Comparison of ENCODE assay signal across 9 cellular contexts in the genomic region with DNA sequence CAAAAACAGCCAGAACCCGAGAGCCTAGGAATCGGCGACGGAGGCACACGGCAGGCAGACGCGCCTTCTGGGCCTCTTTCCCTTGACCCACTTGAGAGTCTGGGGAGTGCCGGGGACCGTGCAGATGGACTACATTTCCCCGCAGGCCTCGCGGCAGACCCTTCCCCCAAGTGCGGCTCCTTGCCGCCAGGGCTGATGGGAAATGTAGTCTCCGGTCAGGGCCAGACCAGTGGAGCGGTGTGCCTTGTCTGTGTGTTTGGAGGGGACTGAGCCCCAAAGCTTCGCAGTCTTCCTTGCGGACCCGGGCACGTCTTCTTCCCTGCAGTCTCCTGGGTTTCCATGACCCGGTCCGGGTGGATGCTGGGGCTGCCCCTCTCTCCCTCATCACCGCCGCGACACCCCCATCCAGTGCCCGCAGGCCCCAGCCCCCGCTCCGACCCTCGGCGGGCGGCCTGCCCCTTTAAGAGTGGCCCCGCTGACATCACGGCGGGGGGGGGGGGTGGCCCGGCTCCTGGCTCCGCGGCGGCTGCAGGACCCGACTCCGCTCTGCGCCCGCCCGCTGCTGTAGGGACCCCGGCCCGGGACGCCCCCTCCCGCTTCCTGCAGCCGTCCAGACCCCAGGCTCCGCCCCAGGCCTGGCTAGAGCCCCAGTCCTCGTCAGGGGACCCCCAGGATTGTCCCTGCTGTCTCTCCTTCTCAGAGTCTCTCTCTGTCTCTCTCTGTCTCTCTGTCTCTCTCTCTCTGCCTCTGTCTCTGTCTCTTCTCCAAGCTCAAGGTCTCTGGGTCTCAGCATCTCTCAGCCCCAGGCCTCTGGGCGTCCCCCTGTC. TPM values are rescaled to one million over a fixed set of nuclear protein-coding genes. Genes with fewer than 3 reads are reported as not detected.
DNase-seq lines count a peak whose midpoint lies in the region; ATAC-seq, FAIRE-seq and TF ChIP-seq lines count a peak whose summit lies in the region.
"Had no signal": no experiment of that assay in that cellular context is flagged by ENCODE, and none has a peak within 500 bp of the region (broad histone marks: within the 10 kb centered on the region; RNA-seq: fewer than 3 reads in every experiment).

No MANE protein-coding gene starts in this region.

- peak overlapping the region; percentile 92 for H3K4me2 ChIP-seq in A549

- TF ChIP-seq POLR2A in A549 (IDR thresholded peaks at IDR 0.05; ENCODE audit: low read length) (no peak), sigmoid colon (IDR thresholded peaks at IDR 0.05) (no peak)

- H3K4me3 ChIP-seq in A549 = peak overlapping the region; percentile 70
- H3K4me3 ChIP-seq in HAP-1 = peak overlapping the region; percentile 25
- H3K4me3 ChIP-seq in lower lobe of right lung = no peak overlapping the region
- H3K4me3 ChIP-seq in sigmoid colon = peak overlapping the region in 2 of 4 donors; percentile 19 to 21
- H3K4me3 ChIP-seq: thyroid gland had no signal

- TF ChIP-seq EP300 in A549 (IDR thresholded peaks at IDR 0.05) (no peak), sigmoid colon (IDR thresholded peaks at IDR 0.05) (no peak)

- no peak for TF ChIP-seq RAD21 in A549 (conservative IDR thresholded peaks at IDR 0.05 in 1 of 2, IDR thresholded peaks at IDR 0.05 in 1 of 2)

- H3K36me3 ChIP-seq in HAP-1 (replicated peaks) (no peaks in the 10 kb centered on the region), lower lobe of right lung (no peaks in the 10 kb centered on the region), sigmoid colon (no peaks in the 10 kb centered on the region)
- H3K36me3 ChIP-seq: thyroid gland had no signal

- CTCF ChIA-PET in A549 (lab: Yijun Ruan, JAX) = interaction anchor here (0.6 to 3.2 kb wide), 24 partner anchors 9 to 341 kb away, joined by 3 to 63 read pairs (median 5); partner anchors contain the start of genes OSCAR and PRKCG

- H3K9me3 ChIP-seq in A549 (no peaks in the 10 kb centered on the region), HAP-1 (no peaks in the 10 kb centered on the region), lower lobe of right lung (no peaks in the 10 kb centered on the region), sigmoid colon (no peaks in the 10 kb centered on the region)
- H3K9me3 ChIP-seq: thyroid gland had no signal

- peak; percentile 80 for FAIRE-seq in A549 (lab: Jason Lieb, UNC)

- peaks cover 43% of the 10 kb centered on the region for H3K4me1 Mint-ChIP-seq in central memory CD8-positive, alpha-beta T cell

- H3K27ac Mint-ChIP-seq in central memory CD8-positive, alpha-beta T cell (ENCODE audit: low read depth) = peak overlapping the region; percentile 7

- peaks cover 42% of the 10 kb centered on the region for H3K4me1 ChIP-seq in A549
- H3K4me1 ChIP-seq in HAP-1 = no peaks in the 10 kb centered on the region
- peaks cover 22% of the 10 kb centered on the region for H3K4me1 ChIP-seq in lower lobe of right lung
- H3K4me1 ChIP-seq in sigmoid colon = peaks cover 0 to 35% (median 19%) of the 10 kb centered on the region in 4 donors
- H3K4me1 ChIP-seq: thyroid gland had no signal

- peak overlapping the region; percentile 22 for H3K4me3 Mint-ChIP-seq in central memory CD8-positive, alpha-beta T cell

- H3K36me3 Mint-ChIP-seq in central memory CD8-positive, alpha-beta T cell (ENCODE audit: insufficient read depth) = peaks cover 3% of the 10 kb centered on the region

- H3K27me3 ChIP-seq in HAP-1 (ENCODE audit: low read depth) (peaks cover 14% of the 10 kb centered on the region), lower lobe of right lung (ENCODE audit: low read depth) (peaks cover 76% of the 10 kb centered on the region), sigmoid colon (peaks cover 51 to 87% (median 67%) of the 10 kb centered on the region in 3 donors)

- in situ Hi-C loops in HAP-1 (cut with MboI; ENCODE audit: low sequenced_read_pairs) = no loop called here

- POLR2A ChIA-PET in A549 (lab: Yijun Ruan, JAX) = interaction anchor here (2.0 kb wide), 1 partner anchor 72 kb away, joined by 8 read pairs; no protein-coding TSS in a partner anchor

- H3K9me3 Mint-ChIP-seq in central memory CD8-positive, alpha-beta T cell = no peaks in the 10 kb centered on the region

- TF ChIP-seq CTCF in A549 (IDR thresholded peaks at IDR 0.05) (no peak), lower lobe of right lung (IDR thresholded peaks at IDR 0.05) (no peak), sigmoid colon (IDR thresholded peaks at IDR 0.05) (no peak)

- H3K27ac ChIP-seq in A549 (peak overlapping the region; percentile 59 to 82), lower lobe of right lung (no peak overlapping the region), sigmoid colon (no peak overlapping the region)
- H3K27ac ChIP-seq: thyroid gland had no signal

- 8% methylated on average over 37 of the region's 51 CpGs for WGBS in A549 (ENCODE audit: missing lambda C conversion rate)
- 4 to 9% methylated on average over 51 of the region's 51 CpGs for WGBS in sigmoid colon, 2 donors

- H3K27me3 Mint-ChIP-seq in central memory CD8-positive, alpha-beta T cell = peaks cover 88% of the 10 kb centered on the region

- DNase-seq in A549 (ENCODE audit: low read depth in 1 of 2, low spot score in 1 of 2) (peak; percentile 85 to 90), HAP-1 (ENCODE audit: low spot score in 2 of 2) (peak; percentile 59 to 82), lower lobe of right lung (no peak), mucosa of gallbladder (ENCODE audit: low spot score) (no peak), sigmoid colon (no peak)
- peak; percentile 62 for DNase-seq in activated CD4-positive, CD25-positive, alpha-beta regulatory T cell treated with anti-CD3 and anti-CD28 coated beads, Interleukin-2, amount 50 U/mL, for 72 hours
- DNase-seq in central memory CD8-positive, alpha-beta T cell (ENCODE audit: low spot score in 2 of 2) = no peak
- DNase-seq in stimulated activated CD8-positive, alpha-beta memory T cell treated with anti-CD3 and anti-CD28 coated beads, Interleukin-7, amount 100 ng/mL, for 48 hours (ENCODE audit: extremely low read depth in 1 of 2, low read depth in 1 of 2) = peak; percentile 15 to 26

- ATAC-seq in A549 (peak; percentile 74 to 87), lower lobe of right lung (peak; percentile 33 to 58)
- no peak for ATAC-seq in central memory CD8-positive, alpha-beta T cell (replicated peaks; ENCODE audit: extremely low read depth, poor library complexity, severe bottlenecking)

- intact Hi-C loops in lower lobe of right lung (cut with DNase I) = no loop called here
- intact Hi-C loops in sigmoid colon (cut with DNase I) = loop anchor here (5.0 to 10.0 kb wide), 2 partner anchors 54 to 114 kb away; no protein-coding TSS in a partner anchor

TF ChIP-seq in A549, 52 proteins besides CTCF, POLR2A, EP300 and RAD21 (continues in another document):
- TF ChIP-seq RFX5 (IDR thresholded peaks at IDR 0.05) (no peak), HOXB13 (CRISPR knock-in tag; IDR thresholded peaks at IDR 0.05; ENCODE audit: low read depth) (no peak), HOXB5 (CRISPR knock-in tag; IDR thresholded peaks at IDR 0.05) (no peak), KDM5A (IDR thresholded peaks at IDR 0.05) (no peak)

RNA-seq across cellular contexts. Expression of gene CACNG7, which starts 0.8 kb away (rescaled TPM):
- polyA plus RNA-seq in A549 (2011; rRNA removed) (11.5 and 12.8 TPM in 2 replicates), A549 (2017; fragmentation: RNase III; extraction: RNeasy Plus Mini Kit Qiagen cat#74134 plus additional on column Dnase treatment) (6.3 to 7.6 TPM (median 6.8 TPM) in 3 replicates), sigmoid colon (under 1 TPM in 1 of 3 donors, not detected in 2; 0.20 TPM)
- 26.4 and 37.4 TPM in 2 replicates for polyA plus RNA-seq in A549 (2012; cell fraction: cytosol; rRNA removed)
- 33.7 and 37.2 TPM in 2 replicates for polyA plus RNA-seq in A549 (2012; cell fraction: nucleus; rRNA removed)
- polyA minus RNA-seq in A549 (2011; rRNA and poly(A)+ RNA removed) = 6.0 and 7.6 TPM in 2 replicates
- total RNA-seq in lower lobe of right lung (not detected), mucosa of gallbladder (not detected), sigmoid colon (not detected)
- total RNA-seq: thyroid gland had no signal

RNA-seq across cellular contexts. Expression of gene PRKCG, which starts 26.3 kb away (rescaled TPM):
- polyA plus RNA-seq in A549 (2011; rRNA removed) (0.61 and 0.79 TPM in 2 replicates), A549 (2017; fragmentation: RNase III; extraction: RNeasy Plus Mini Kit Qiagen cat#74134 plus additional on column Dnase treatment) (0.81 to 0.96 TPM (median 0.81 TPM) in 3 replicates), sigmoid colon (under 1 TPM in 2 of 3 donors, not detected in 1; under 0.01 to 0.34 TPM)
- 1.2 and 1.3 TPM in 2 replicates for polyA plus RNA-seq in A549 (2012; cell fraction: cytosol; rRNA removed)
- 8.9 and 9.2 TPM in 2 replicates for polyA plus RNA-seq in A549 (2012; cell fraction: nucleus; rRNA removed)
- polyA minus RNA-seq in A549 (2011; rRNA and poly(A)+ RNA removed) = 1.5 and 2.6 TPM in 2 replicates
- total RNA-seq in lower lobe of right lung (not detected), mucosa of gallbladder (0.09 TPM), sigmoid colon (not detected)
- total RNA-seq: thyroid gland had no signal

RNA-seq across cellular contexts. Expression of gene MYADM, which starts 40.6 kb away (rescaled TPM):
- 37.7 and 56.1 TPM in 2 replicates for polyA plus RNA-seq in A549 (2011; rRNA removed)
- polyA plus RNA-seq in A549 (2012; cell fraction: cytosol; rRNA removed) = 83.9 and 158 TPM in 2 replicates
- polyA plus RNA-seq in A549 (2012; cell fraction: nucleus; rRNA removed) = 385 and 422 TPM in 2 replicates
- polyA plus RNA-seq in A549 (2017; fragmentation: RNase III; extraction: RNeasy Plus Mini Kit Qiagen cat#74134 plus additional on column Dnase treatment) = 90.4 to 103 TPM (median 90.7 TPM) in 3 replicates
- 50.8 and 63.0 TPM in 2 replicates for polyA minus RNA-seq in A549 (2011; rRNA and poly(A)+ RNA removed)
- total RNA-seq in lower lobe of right lung = 126 TPM
- total RNA-seq in mucosa of gallbladder = 125 TPM
- total RNA-seq in sigmoid colon = 100 to 1,000 TPM in 1 of 4 donors, 10 to 100 TPM in 3; 65.5 to 189 (median 97.3) TPM
- polyA plus RNA-seq in sigmoid colon = 10 to 100 TPM in 1 of 3 donors, 1 to 10 TPM in 2; 7.9 to 44.1 (median 9.0) TPM

RNA-seq across cellular contexts. Expression of gene CACNG8, which starts 54.4 kb away (rescaled TPM):
- polyA plus RNA-seq in A549 (2011; rRNA removed) (1.1 and 1.5 TPM in 2 replicates), A549 (2017; fragmentation: RNase III; extraction: RNeasy Plus Mini Kit Qiagen cat#74134 plus additional on column Dnase treatment) (4.6 to 6.9 TPM (median 5.8 TPM) in 3 replicates), sigmoid colon (under 1 TPM in 1 of 3 donors, not detected in 2; 0.03 TPM)
- 0.69 and 0.74 TPM in 2 replicates for polyA plus RNA-seq in A549 (2012; cell fraction: cytosol; rRNA removed)
- polyA plus RNA-seq in A549 (2012; cell fraction: nucleus; rRNA removed) = 3.2 and 5.0 TPM in 2 replicates
- 0.87 and 1.3 TPM in 2 replicates for polyA minus RNA-seq in A549 (2011; rRNA and poly(A)+ RNA removed)
- total RNA-seq in lower lobe of right lung (0.21 TPM), mucosa of gallbladder (0.12 TPM), sigmoid colon (under 1 TPM in 1 of 4 donors, not detected in 3; under 0.01 TPM)
- total RNA-seq: thyroid gland had no signal

Comparison
In these comparisons a context has a peak if more than half of its experiments do, and no peak if none do; other contexts are left out.
1. DNase-seq: peak in A549 (2 of 2), HAP-1 (2 of 2), activated CD4-positive, CD25-positive, alpha-beta regulatory T cell treated with anti-CD3 and anti-CD28 coated beads, Interleukin-2, amount 50 U/mL, for 72 hours (single experiment) and stimulated activated CD8-positive, alpha-beta memory T cell treated with anti-CD3 and anti-CD28 coated beads, Interleukin-7, amount 100 ng/mL, for 48 hours (2 of 2); none in central memory CD8-positive, alpha-beta T cell (0 of 2), lower lobe of right lung (single experiment), mucosa of gallbladder (single experiment) and sigmoid colon (single experiment).
2. H3K27ac ChIP-seq: peak in A549 (2 of 2); none in lower lobe of right lung (single experiment) and sigmoid colon (0 of 4).